In the genomic region with DNA sequence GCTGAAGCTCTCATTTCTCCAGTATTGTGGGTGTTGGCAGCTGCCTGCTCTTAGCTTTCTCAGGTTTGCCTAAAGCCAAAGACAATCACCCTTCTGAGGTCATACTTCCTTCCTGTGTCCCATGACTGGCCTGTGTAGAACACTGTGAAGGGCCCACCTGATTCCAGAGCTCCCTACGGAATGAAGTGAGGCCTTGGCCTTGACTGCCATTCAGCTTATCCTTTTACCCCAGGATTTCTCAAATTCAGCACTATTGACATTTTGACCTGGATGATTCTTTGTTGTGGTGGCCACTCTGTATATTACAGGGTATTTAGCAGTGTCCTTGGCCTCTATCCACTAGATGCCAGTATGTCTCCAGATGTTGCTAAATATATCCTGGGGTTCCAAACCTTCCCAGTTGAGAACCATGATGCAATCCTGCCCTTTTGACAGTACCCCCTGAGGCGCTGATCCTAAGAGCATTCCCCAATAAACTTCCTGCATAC, we compare ENCODE assay signal across 9 cellular contexts.
A peak's percentile ranks its signal among the peaks of the same experiment; 100 is the strongest.
DNase-seq lines count a peak whose midpoint lies in the region; ATAC-seq and TF ChIP-seq lines count a peak whose summit lies in the region.
"Had no signal": no experiment of that assay in that cellular context is flagged by ENCODE, and none has a peak within 500 bp of the region (broad histone marks: within the 10 kb centered on the region; RNA-seq: fewer than 3 reads in every experiment).

No MANE protein-coding gene starts in this region.

- peak overlapping the region; percentile 4 for H3K9ac ChIP-seq in HCT116 (ENCODE audit: low read length)

- H2AFZ ChIP-seq in HCT116 (ENCODE audit: low read depth, low read length, poor library complexity, severe bottlenecking) (peak overlapping the region; percentile 24), hepatocyte (no peak overlapping the region)

- H3K9me3 ChIP-seq in HCT116 (ENCODE audit: control insufficient read depth in 1 of 2, insufficient read depth in 1 of 2, low read depth in 1 of 2, low read length in 2 of 2) (no peaks in the 10 kb centered on the region), hepatocyte (ENCODE audit: low read depth) (no peaks in the 10 kb centered on the region)

- peak; percentile 92 for ATAC-seq in HCT116
- no peak for ATAC-seq in HG03159 (IDR thresholded peaks at IDR 0.05; ENCODE audit: unreplicated experiment)
- no peak for ATAC-seq in HG03135 (IDR thresholded peaks at IDR 0.05; ENCODE audit: unreplicated experiment)

- RAD21 ChIA-PET in HCT116 (lab: Charles Lee; ENCODE audit: low non-redundant PET in 1 of 2, low total read pairs in 2 of 2, uncharacterized antibody in 2 of 2, unreplicated experiment in 2 of 2) = interaction anchor here (0.6 to 0.9 kb wide), 8 partner anchors 24 to 833 kb away, joined by 3 to 6 read pairs (median 3); no protein-coding TSS in a partner anchor

- peak overlapping the region; percentile 35 for H3K4me2 ChIP-seq in HCT116 (ENCODE audit: low read length)
- H3K4me2 ChIP-seq in hepatocyte = no peak overlapping the region

- BruUV-seq in HCT116 (replicated peaks; lab: Mats Ljungman, UMichigan) = no TSS peak

- DNase-seq in 8988T = peak; percentile 8
- peak; percentile 89 for DNase-seq in HCT116 (ENCODE audit: low read depth, low spot score)
- DNase-seq in hepatocyte (ENCODE audit: low spot score) = peak; percentile 39
- DNase-seq in GM19238 (ENCODE audit: insufficient read length, low spot score) = no peak
- no peak for DNase-seq in NCI-H82 (lab: John Stamatoyannopoulos, UW)
- DNase-seq: NCI-H1048 had no signal

- H3K27me3 ChIP-seq in HCT116 (ENCODE audit: insufficient read depth, low read length) (no peaks in the 10 kb centered on the region), hepatocyte (no peaks in the 10 kb centered on the region)

- WGBS in hepatocyte (ENCODE audit: low lambda C conversion rate, missing lambda C conversion rate) = 57% methylated on average over 2 of the region's 2 CpGs

- H3K9me2 ChIP-seq in HCT116 (ENCODE audit: insufficient read depth) (no peaks in the 10 kb centered on the region), hepatocyte (replicated peaks; ENCODE audit: insufficient read depth) (no peaks in the 10 kb centered on the region)

- H3K4me3 ChIP-seq in HCT116 (replicated peaks in 1 of 2; ENCODE audit: low read depth in 1 of 2, low read length in 2 of 2) (no peak overlapping the region), hepatocyte (no peak overlapping the region)

- H4K20me1 ChIP-seq in HCT116 (ENCODE audit: insufficient read depth) (no peaks in the 10 kb centered on the region), hepatocyte (ENCODE audit: insufficient read depth, poor library complexity, severe bottlenecking) (no peaks in the 10 kb centered on the region)

- CTCF ChIA-PET in HCT116 (lab: Charles Lee) = interaction anchor here (0.6 to 1.2 kb wide), 7 partner anchors 12 to 723 kb away, joined by 3 to 4 read pairs (median 3); no protein-coding TSS in a partner anchor

- TF ChIP-seq POLR2A in HCT116 (IDR thresholded peaks at IDR 0.05; ENCODE audit: borderline replicate concordance, extremely low read depth, insufficient read depth, insufficient read length) = peak; percentile 26

- H3K36me3 ChIP-seq in HCT116 (ENCODE audit: control insufficient read depth in 1 of 2, insufficient read depth in 2 of 2, low read length in 2 of 2) (no peaks in the 10 kb centered on the region), hepatocyte (replicated peaks; ENCODE audit: insufficient read depth, low read depth) (no peaks in the 10 kb centered on the region)

- H3K79me2 ChIP-seq in HCT116 (ENCODE audit: insufficient read depth, low read length) (no peaks in the 10 kb centered on the region), hepatocyte (no peaks in the 10 kb centered on the region)

- POLR2A ChIA-PET in HCT116 (lab: Charles Lee) = interaction anchor here (0.7 to 2.8 kb wide), 21 partner anchors 9 to 963 kb away, joined by 3 to 38 read pairs (median 3); partner anchors contain the start of gene BBS10

- TF ChIP-seq RAD21 in HCT116 (IDR thresholded peaks at IDR 0.05; ENCODE audit: low read depth) = peak; percentile 81

- intact Hi-C loops in HCT116 (cut with micrococcal nuclease) = loop anchor here (2.0 to 5.0 kb wide), 5 partner anchors 79 to 834 kb away; partner anchors contain the start of gene BBS10

- H3K27ac ChIP-seq in HCT116 (ENCODE audit: low read depth, low read length) (peak overlapping the region; percentile 99), VCaP (no peak overlapping the region), hepatocyte (no peak overlapping the region)

- peaks cover 39 to 70% of the 10 kb centered on the region in 2 experiments for H3K4me1 ChIP-seq in HCT116 (ENCODE audit: control insufficient read depth in 1 of 2, insufficient read depth in 2 of 2, low read length in 2 of 2)
- no peaks in the 10 kb centered on the region for H3K4me1 ChIP-seq in hepatocyte (ENCODE audit: insufficient read depth)

- TF ChIP-seq CTCF in HCT116 (IDR thresholded peaks at IDR 0.05 in 2 of 3, conservative IDR thresholded peaks at IDR 0.05 in 1 of 3; ENCODE audit: borderline replicate concordance in 1 of 3, insufficient read depth in 1 of 3, low read depth in 2 of 3, low read length in 2 of 3) (peak; percentile 49 to 64 (median 51); a peak in 5 of 6 replicates), VCaP (conservative IDR thresholded peaks at IDR 0.05) (peak; percentile 42), hepatocyte (IDR thresholded peaks at IDR 0.05; ENCODE audit: poor library complexity) (peak; percentile 40)

TF ChIP-seq in HCT116, 20 proteins besides CTCF, POLR2A, EP300 and RAD21 (continues in another document):
- TF ChIP-seq ZFX (IDR thresholded peaks at IDR 0.05) (no peak; the same call in 1 of the 2 replicates), FOSL1 (IDR thresholded peaks at IDR 0.05; ENCODE audit: low read depth) (no peak; the same call in 1 of the 2 replicates), EGR1 (IDR thresholded peaks at IDR 0.05; ENCODE audit: low read depth) (no peak), SP1 (IDR thresholded peaks at IDR 0.05; ENCODE audit: low read depth) (peak; percentile 91), SIN3A (IDR thresholded peaks at IDR 0.05; ENCODE audit: low read depth) (no peak), ATF3 (IDR thresholded peaks at IDR 0.05) (peak; percentile 90), CBX3 (IDR thresholded peaks at IDR 0.05; ENCODE audit: low read depth) (peak; percentile 92), SRF (IDR thresholded peaks at IDR 0.05; ENCODE audit: low read depth) (peak; percentile 58; the same call in 1 of the 2 replicates), EZH2 (IDR thresholded peaks at IDR 0.05) (no peak), YY1 (IDR thresholded peaks at IDR 0.05; ENCODE audit: extremely low read depth, insufficient replicate concordance, low read depth, low read length) (peak; percentile 28), EZH2phosphoT487 (IDR thresholded peaks at IDR 0.05; ENCODE audit: borderline replicate concordance) (no peak), ELF1 (IDR thresholded peaks at IDR 0.05; ENCODE audit: borderline replicate concordance, low read depth) (no peak; the same call in 1 of the 2 replicates), POLR2AphosphoS5 (IDR thresholded peaks at IDR 0.05; ENCODE audit: low read depth, low read length) (no peak), CEBPB (IDR thresholded peaks at IDR 0.05; ENCODE audit: low read depth) (peak; percentile 97), JUND (IDR thresholded peaks at IDR 0.05) (peak; percentile 61), ZNF274 (IDR thresholded peaks at IDR 0.05; ENCODE audit: low read depth, low read length) (no peak)
- TF ChIP-seq, protein P1, sequence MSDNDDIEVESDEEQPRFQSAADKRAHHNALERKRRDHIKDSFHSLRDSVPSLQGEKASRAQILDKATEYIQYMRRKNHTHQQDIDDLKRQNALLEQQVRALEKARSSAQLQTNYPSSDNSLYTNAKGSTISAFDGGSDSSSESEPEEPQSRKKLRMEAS (IDR thresholded peaks at IDR 0.05) = peak; percentile 74; the same call in 1 of the 2 replicates
- TF ChIP-seq, protein P2, sequence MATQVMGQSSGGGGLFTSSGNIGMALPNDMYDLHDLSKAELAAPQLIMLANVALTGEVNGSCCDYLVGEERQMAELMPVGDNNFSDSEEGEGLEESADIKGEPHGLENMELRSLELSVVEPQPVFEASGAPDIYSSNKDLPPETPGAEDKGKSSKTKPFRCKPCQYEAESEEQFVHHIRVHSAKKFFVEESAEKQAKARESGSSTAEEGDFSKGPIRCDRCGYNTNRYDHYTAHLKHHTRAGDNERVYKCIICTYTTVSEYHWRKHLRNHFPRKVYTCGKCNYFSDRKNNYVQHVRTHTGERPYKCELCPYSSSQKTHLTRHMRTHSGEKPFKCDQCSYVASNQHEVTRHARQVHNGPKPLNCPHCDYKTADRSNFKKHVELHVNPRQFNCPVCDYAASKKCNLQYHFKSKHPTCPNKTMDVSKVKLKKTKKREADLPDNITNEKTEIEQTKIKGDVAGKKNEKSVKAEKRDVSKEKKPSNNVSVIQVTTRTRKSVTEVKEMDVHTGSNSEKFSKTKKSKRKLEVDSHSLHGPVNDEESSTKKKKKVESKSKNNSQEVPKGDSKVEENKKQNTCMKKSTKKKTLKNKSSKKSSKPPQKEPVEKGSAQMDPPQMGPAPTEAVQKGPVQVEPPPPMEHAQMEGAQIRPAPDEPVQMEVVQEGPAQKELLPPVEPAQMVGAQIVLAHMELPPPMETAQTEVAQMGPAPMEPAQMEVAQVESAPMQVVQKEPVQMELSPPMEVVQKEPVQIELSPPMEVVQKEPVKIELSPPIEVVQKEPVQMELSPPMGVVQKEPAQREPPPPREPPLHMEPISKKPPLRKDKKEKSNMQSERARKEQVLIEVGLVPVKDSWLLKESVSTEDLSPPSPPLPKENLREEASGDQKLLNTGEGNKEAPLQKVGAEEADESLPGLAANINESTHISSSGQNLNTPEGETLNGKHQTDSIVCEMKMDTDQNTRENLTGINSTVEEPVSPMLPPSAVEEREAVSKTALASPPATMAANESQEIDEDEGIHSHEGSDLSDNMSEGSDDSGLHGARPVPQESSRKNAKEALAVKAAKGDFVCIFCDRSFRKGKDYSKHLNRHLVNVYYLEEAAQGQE (IDR thresholded peaks at IDR 0.05; ENCODE audit: low read depth) = no peak

Comparison
In these comparisons a context has a peak if more than half of its experiments do, and no peak if none do; other contexts are left out.
1. DNase-seq: peak in 8988T (single experiment), HCT116 (single experiment) and hepatocyte (single experiment); none in GM19238 (single experiment) and NCI-H82 (single experiment).
2. Peak in every context shown above with its lines, with median percentiles within 50 percentile points of each other: CTCF ChIP-seq.